1 cellular context compared by ENCODE assay signal in genomic region chr2:166628478-166629136, GRCh38.
TF ChIP-seq lines count a peak whose summit lies in the region.

No MANE protein-coding gene starts in this region.

TF ChIP-seq in GM23338, 12 proteins besides CTCF, POLR2A, EP300 and RAD21 (continued from another document):
- TF ChIP-seq REST (IDR thresholded peaks at IDR 0.05; ENCODE audit: unreplicated experiment), result no peak
- TF ChIP-seq JUNB (IDR thresholded peaks at IDR 0.05; ENCODE audit: unreplicated experiment), result no peak
- TF ChIP-seq NANOG (IDR thresholded peaks at IDR 0.05; ENCODE audit: borderline replicate concordance), result no peak
- no peak for TF ChIP-seq CREB1 (CRISPR knock-in tag; IDR thresholded peaks at IDR 0.05; ENCODE audit: low read depth)
- TF ChIP-seq ETS1 (IDR thresholded peaks at IDR 0.05), result no peak
- TF ChIP-seq EZH2phosphoT487 (IDR thresholded peaks at IDR 0.05; ENCODE audit: unreplicated experiment), result no peak
